In genomic region chr11:8225589-8226036, GRCh38 we compare ENCODE assay signal across 9 cellular contexts. TPM values are rescaled to one million over a fixed set of nuclear protein-coding genes. Genes with fewer than 3 reads are reported as not detected.
DNase-seq lines count a peak whose midpoint lies in the region; ATAC-seq and TF ChIP-seq lines count a peak whose summit lies in the region.
"Had no signal": no experiment of that assay in that cellular context is flagged by ENCODE, and none has a peak within 500 bp of the region (broad histone marks: within the 10 kb centered on the region; RNA-seq: fewer than 3 reads in every experiment).

No MANE protein-coding gene starts in this region.

- DNase-seq in NCI-H2171 treated with DMSO at 0.1 percent for 48 hours (lab: John Stamatoyannopoulos, UW) (peak; percentile 46), NCI-H2171 (lab: John Stamatoyannopoulos, UW) (no peak), HK-2 (ENCODE audit: unreplicated experiment) (peak; percentile 59), PC-3 (peak; percentile 70), activated T-helper 1 cell treated with Interleukin-2 at 50 U/mL for 16 hours (ENCODE audit: low read depth) (peak; percentile 49), foreskin fibroblast (peak; percentile 16 to 73), osteocyte (ENCODE audit: extremely low spot score, unreplicated experiment) (peak; percentile 90), tibial nerve (ENCODE audit: low spot score in 2 of 2) (peak; percentile 48 to 89)

- CTCF ChIA-PET in PC-3 (lab: Charles Lee) = no interaction called here

- H3K36me3 Mint-ChIP-seq in osteocyte (ENCODE audit: unreplicated experiment) = no peaks in the 10 kb centered on the region

- no peak overlapping the region for H3K4me3 ChIP-seq in PC-3 (ENCODE audit: low read length)
- no peak overlapping the region for H3K4me3 ChIP-seq in foreskin fibroblast (ENCODE audit: low read depth in 1 of 2, low read length in 2 of 2)
- no peak overlapping the region for H3K4me3 ChIP-seq in tibial nerve

- POLR2A ChIA-PET in PC-3 (lab: Charles Lee; ENCODE audit: unreplicated experiment) = no interaction called here

- ATAC-seq in PC-3 = peak; percentile 57

- BruUV-seq in PC-3 (replicated peaks; lab: Mats Ljungman, UMichigan) = no TSS peak

- H3K4me1 ChIP-seq in PC-3 (ENCODE audit: insufficient read depth, low read length) (peaks cover 32% of the 10 kb centered on the region), tibial nerve (peaks cover 0 to 6% (median 0%) of the 10 kb centered on the region in 4 donors)

- no peaks in the 10 kb centered on the region for H3K9me3 Mint-ChIP-seq in osteocyte (ENCODE audit: unreplicated experiment)

- H3K27me3 Mint-ChIP-seq in osteocyte (ENCODE audit: unreplicated experiment) = peaks cover 5% of the 10 kb centered on the region

- peaks cover 8% of the 10 kb centered on the region; the same call in 1 of the 2 replicates for H3K27me3 ChIP-seq in PC-3 (ENCODE audit: low read length)
- H3K27me3 ChIP-seq in tibial nerve = peaks cover 0 to 4% of the 10 kb centered on the region in 2 donors

- no peaks in the 10 kb centered on the region for H3K79me2 ChIP-seq in PC-3 (ENCODE audit: low read length)

- WGBS in tibial nerve, 2 donors = 4 to 9% methylated on average over 8 of the region's 8 CpGs

- TF ChIP-seq CTCF in PC-3 (conservative IDR thresholded peaks at IDR 0.05; ENCODE audit: low read depth, low read length) (peak; percentile 93), foreskin fibroblast (IDR thresholded peaks at IDR 0.05; ENCODE audit: low read depth, low read length) (peak; percentile 88), osteocyte (IDR thresholded peaks at IDR 0.05) (peak; percentile 95), tibial nerve (IDR thresholded peaks at IDR 0.05) (peak; percentile 79 to 96 (median 94))

- H4K20me1 ChIP-seq in PC-3 (ENCODE audit: low read length) = no peaks in the 10 kb centered on the region

- H3K4me1 Mint-ChIP-seq in osteocyte (ENCODE audit: unreplicated experiment) = no peaks in the 10 kb centered on the region

- H3K27ac ChIP-seq in PC-3 (ENCODE audit: low read length) (no peak overlapping the region), tibial nerve (no peak overlapping the region)

- H3K9me3 ChIP-seq in PC-3 (ENCODE audit: low read length) (no peaks in the 10 kb centered on the region), tibial nerve (no peaks in the 10 kb centered on the region)

- TF ChIP-seq EP300 in tibial nerve (IDR thresholded peaks at IDR 0.05) = no peak

- 0 out of 2 replicates have a peak overlapping the region, but pooled peaks have one; percentile 45 for H2AFZ ChIP-seq in PC-3 (ENCODE audit: low read length)

- intact Hi-C loops in PC-3 (cut with micrococcal nuclease) = loop anchor here (1.0 kb wide), 2 partner anchors 38 to 341 kb away; partner anchors contain the start of gene LMO1

- no peak overlapping the region for H3K4me2 ChIP-seq in PC-3 (ENCODE audit: low read length)

- no peak overlapping the region for H3K27ac Mint-ChIP-seq in osteocyte (ENCODE audit: unreplicated experiment)

- no peaks in the 10 kb centered on the region for H3F3A ChIP-seq in PC-3 (ENCODE audit: low read length, unreplicated experiment)

- no peak overlapping the region for H3K9ac ChIP-seq in PC-3 (ENCODE audit: low read length)

- H3K36me3 ChIP-seq in PC-3 (ENCODE audit: low read depth, low read length) (no peaks in the 10 kb centered on the region), tibial nerve (no peaks in the 10 kb centered on the region)

- H3K9me2 ChIP-seq in PC-3 (replicated peaks; ENCODE audit: low read length) = no peaks in the 10 kb centered on the region

- TF ChIP-seq POLR2A in tibial nerve (IDR thresholded peaks at IDR 0.05) = no peak

- no peak overlapping the region for H3K4me3 Mint-ChIP-seq in osteocyte (ENCODE audit: unreplicated experiment)

RNA-seq across cellular contexts. Expression of gene LMO1, which starts 38.1 kb away (rescaled TPM):
- total RNA-seq in PC-3 (2014; rRNA removed) (0.15 TPM in 1 of 2 replicates, not detected in the other), osteocyte (not detected in 2 replicates), tibial nerve (not detected)
- total RNA-seq: pulmonary artery endothelial cell had no signal

RNA-seq across cellular contexts. Expression of gene RIC3, which starts 56.8 kb away (rescaled TPM):
- total RNA-seq in PC-3 (2014; rRNA removed) (not detected in 2 replicates), osteocyte (not detected in 2 replicates), tibial nerve (10 to 100 TPM; 11.8 to 28.2 (median 18.9) TPM)

Comparison
In these comparisons a context has a peak if more than half of its experiments do, and no peak if none do; other contexts are left out.
1. RNA of gene RIC3, which starts 56.8 kb away (total RNA-seq): 11.8 to 28.2 TPM in tibial nerve; not detected in PC-3 and not detected in osteocyte; every median in the first group is over 10 times any median in the second.
2. Peak in every context shown above with its lines, with median percentiles within 50 percentile points of each other: CTCF ChIP-seq.